13 cellular contexts compared by ENCODE assay signal in the genomic region with DNA sequence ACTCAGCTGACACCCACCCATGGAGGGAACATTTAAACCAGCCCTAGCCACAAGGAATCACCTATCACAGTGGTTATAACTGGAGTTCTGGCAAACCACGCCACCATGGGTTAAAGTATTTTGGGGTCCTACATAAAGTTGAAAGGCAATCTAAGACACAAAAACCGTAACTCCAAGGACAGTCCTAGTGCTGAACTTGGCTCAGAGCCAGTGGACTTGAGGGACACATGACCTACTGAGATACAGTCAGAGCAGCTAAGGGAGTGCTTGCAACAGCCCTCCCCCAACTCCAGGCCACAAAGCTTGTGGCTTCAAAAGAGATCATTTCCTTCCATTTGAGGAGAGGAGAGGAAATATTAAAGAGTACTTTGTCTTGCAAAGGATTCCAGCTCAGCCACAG.
DNase-seq lines count a peak whose midpoint lies in the region; ATAC-seq and TF ChIP-seq lines count a peak whose summit lies in the region.
"Had no signal": no experiment of that assay in that cellular context is flagged by ENCODE, and none has a peak within 500 bp of the region (broad histone marks: within the 10 kb centered on the region; RNA-seq: fewer than 3 reads in every experiment).

No MANE protein-coding gene starts in this region.

- in situ Hi-C loops in SK-MEL-5 (cut with HindIII; ENCODE audit: low pct_unique_long_range_greater_than_20kb, low sequenced_read_pairs): no loop called here

- ATAC-seq in HG02610 (IDR thresholded peaks at IDR 0.05; ENCODE audit: unreplicated experiment): no peak
- ATAC-seq: A549; CD8-positive, alpha-beta T cell had no signal

- no peak for TF ChIP-seq CTCF in NB4 (IDR thresholded peaks at IDR 0.05; ENCODE audit: low read depth, low read length)

- no peak for TF ChIP-seq POLR2A in NB4 (IDR thresholded peaks at IDR 0.05; ENCODE audit: extremely low read depth, insufficient read length)

- no peak overlapping the region for H3K4me3 ChIP-seq in NB4 (ENCODE audit: low read depth, low read length)
- H3K4me3 ChIP-seq: A549 had no signal

- DNase-seq in HT1080 (ENCODE audit: low read depth) (peak; percentile 5), NB4 (ENCODE audit: low read depth) (peak; percentile 1), SK-MEL-5 (ENCODE audit: low read depth, low spot score) (peak; percentile 0), left kidney (ENCODE audit: low read depth, low spot score) (peak; percentile 7), SIG-M5 (lab: John Stamatoyannopoulos, UW) (no peak)
- no peak for DNase-seq in stimulated activated CD4-positive, alpha-beta T cell treated with anti-CD3 and anti-CD28 coated beads, Interleukin-2, amount 100 ng/mL, for 24 hours
- DNase-seq: CD8-positive, alpha-beta T cell; COR-L47; HCEC 1CT; HFFc6; KBM-7 had no signal

Comparison
In these comparisons a context has a peak if more than half of its experiments do, and no peak if none do; other contexts are left out.
1. DNase-seq: peak in HT1080 (single experiment), NB4 (single experiment), SK-MEL-5 (single experiment) and left kidney (single experiment); none in SIG-M5 (single experiment) and stimulated activated CD4-positive, alpha-beta T cell treated with anti-CD3 and anti-CD28 coated beads, Interleukin-2, amount 100 ng/mL, for 24 hours (0 of 2).